1 cellular context compared by ENCODE assay signal in genomic region chr12:48810817-48811453, GRCh38.
TF ChIP-seq lines count a peak whose summit lies in the region.

No MANE protein-coding gene starts in this region.

TF ChIP-seq in H1, 55 proteins besides CTCF, POLR2A, EP300 and RAD21:
- TF ChIP-seq GTF2F1 (IDR thresholded peaks at IDR 0.05; ENCODE audit: borderline replicate concordance, low read depth, low read length) = no peak
- no peak for TF ChIP-seq MAX (IDR thresholded peaks at IDR 0.05)
- TF ChIP-seq SUZ12 (IDR thresholded peaks at IDR 0.05; ENCODE audit: low read length) = 0 out of 2 replicates have a peak, but pooled peaks have one; percentile 29
- no peak for TF ChIP-seq SP4 (IDR thresholded peaks at IDR 0.05; ENCODE audit: low read length)
